Comparison of ENCODE assay signal across 21 cellular contexts in the genomic region with DNA sequence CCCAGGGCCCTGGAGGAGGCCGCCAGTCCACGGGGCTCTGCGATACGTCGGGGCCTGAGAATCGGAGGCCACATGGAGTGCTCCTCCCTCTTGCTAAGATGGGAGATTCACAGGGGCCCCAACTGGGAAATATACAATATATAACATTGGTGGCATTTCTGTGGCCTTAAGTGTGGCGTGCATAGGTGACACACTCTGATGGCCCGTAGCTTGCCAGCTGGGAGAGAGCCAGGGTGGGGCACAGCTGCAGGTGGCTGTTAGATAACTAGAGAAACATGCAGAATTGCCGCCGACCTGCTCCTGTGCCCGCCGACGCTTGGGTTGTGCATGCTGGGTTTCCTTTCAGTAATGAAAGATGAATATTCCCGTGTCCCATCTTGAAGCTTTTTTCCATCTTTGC. TPM values are rescaled to one million over a fixed set of nuclear protein-coding genes. Genes with fewer than 3 reads are reported as not detected.
A peak's percentile ranks its signal among the peaks of the same experiment; 100 is the strongest.
DNase-seq lines count a peak whose midpoint lies in the region; ATAC-seq and TF ChIP-seq lines count a peak whose summit lies in the region.
"Had no signal": no experiment of that assay in that cellular context is flagged by ENCODE, and none has a peak within 500 bp of the region (broad histone marks: within the 10 kb centered on the region; RNA-seq: fewer than 3 reads in every experiment).

No MANE protein-coding gene starts in this region.

- no peak overlapping the region for H3K9ac ChIP-seq in mucosa of rectum (ENCODE audit: low read depth in 1 of 2, low read length in 2 of 2)

- H3K4me1 ChIP-seq in right cardiac atrium (ENCODE audit: control insufficient read depth, insufficient read depth, low read length) (no peaks in the 10 kb centered on the region), mucosa of rectum (ENCODE audit: control insufficient read depth in 2 of 2, insufficient read depth in 2 of 2, low read length in 2 of 2) (peaks cover 31 to 48% of the 10 kb centered on the region in 2 donors)
- H3K4me1 ChIP-seq: SJCRH30 had no signal

- H3K27ac Mint-ChIP-seq in glutamatergic neuron (ENCODE audit: unreplicated experiment), result no peak overlapping the region

- 87% methylated on average over 14 of the region's 14 CpGs for WGBS in right cardiac atrium

- ATAC-seq in right cardiac atrium (no peak), left ventricle myocardium superior (no peak)

- DNase-seq in right cardiac atrium, result peak in 2 of 3 donors; percentile 3 to 13
- DNase-seq in left ventricle myocardium superior, result no peak
- DNase-seq in SW480 (ENCODE audit: low spot score), result peak; percentile 84
- no peak for DNase-seq in hippocampal formation (lab: John Stamatoyannopoulos, UW)
- DNase-seq in glutamatergic neuron, result no peak
- no peak for DNase-seq in T-helper 9 cell
- DNase-seq in mesenteric fat pad (ENCODE audit: low spot score), result no peak
- DNase-seq: 8988T; CD8-positive, alpha-beta memory T cell; EL; GF-D8; Karpas-422; NCI-H1694 treated with DMSO at 0.1 percent for 48 hours; NCI-H2107; NCI-H69; SJCRH30 had no signal

- H3K4me3 ChIP-seq in right cardiac atrium (ENCODE audit: low read length) (no peak overlapping the region), mucosa of rectum (ENCODE audit: low read length in 2 of 2) (no peak overlapping the region)
- H3K4me3 ChIP-seq: SJCRH30 had no signal

- H3K36me3 Mint-ChIP-seq in glutamatergic neuron (ENCODE audit: unreplicated experiment), result no peaks in the 10 kb centered on the region
- H3K36me3 Mint-ChIP-seq: CD8-positive, alpha-beta memory T cell had no signal

- TF ChIP-seq CTCF in glutamatergic neuron (IDR thresholded peaks at IDR 0.05; ENCODE audit: partially characterized antibody, unreplicated experiment), result no peak

- no peaks in the 10 kb centered on the region for H3K27me3 ChIP-seq in right cardiac atrium (ENCODE audit: control insufficient read depth, insufficient read depth)
- H3K27me3 ChIP-seq in mucosa of rectum (ENCODE audit: control insufficient read depth in 2 of 2, insufficient read depth in 2 of 2, low read length in 2 of 2), result no peaks in the 10 kb centered on the region

- intact Hi-C loops in right cardiac atrium (cut with DNase I), result no loop called here
- intact Hi-C loops in left ventricle myocardium superior (cut with micrococcal nuclease), result no loop called here

- H3K4me3 Mint-ChIP-seq in glutamatergic neuron (ENCODE audit: unreplicated experiment), result no peak overlapping the region
- H3K4me3 Mint-ChIP-seq: CD8-positive, alpha-beta memory T cell had no signal

- H3K27ac ChIP-seq in right cardiac atrium (ENCODE audit: low read length), result no peak overlapping the region
- peak overlapping the region; percentile 72 to 74 for H3K27ac ChIP-seq in mucosa of rectum (ENCODE audit: low read depth in 2 of 2, low read length in 2 of 2)
- H3K27ac ChIP-seq: C4-2B, SJCRH30 had no signal

- H3K9me3 ChIP-seq in right cardiac atrium (ENCODE audit: control insufficient read depth, low read length), result no peaks in the 10 kb centered on the region
- no peaks in the 10 kb centered on the region for H3K9me3 ChIP-seq in mucosa of rectum (ENCODE audit: control insufficient read depth in 2 of 2, low read length in 2 of 2)
- H3K9me3 ChIP-seq: SJCRH30 had no signal

- H3K9me3 Mint-ChIP-seq in glutamatergic neuron (ENCODE audit: unreplicated experiment), result no peaks in the 10 kb centered on the region
- H3K9me3 Mint-ChIP-seq: CD8-positive, alpha-beta memory T cell had no signal

- H3K36me3 ChIP-seq in mucosa of rectum (ENCODE audit: control insufficient read depth in 2 of 2, insufficient read depth in 2 of 2, low read length in 2 of 2), result no peaks in the 10 kb centered on the region
- H3K36me3 ChIP-seq: SJCRH30 had no signal

- peaks cover 11% of the 10 kb centered on the region for H3K4me1 Mint-ChIP-seq in glutamatergic neuron (ENCODE audit: low read depth, unreplicated experiment)

- H3K27me3 Mint-ChIP-seq in glutamatergic neuron (ENCODE audit: unreplicated experiment), result peaks cover 4% of the 10 kb centered on the region

RNA-seq across cellular contexts. Expression of a gene that starts 30.1 kb away (rescaled TPM):
- total RNA-seq in right cardiac atrium (not detected), left ventricle myocardium superior (not detected), glutamatergic neuron (ENCODE audit: unreplicated experiment) (not detected), mesenteric fat pad (not detected)
- not detected for polyA plus RNA-seq in right cardiac atrium
- total RNA-seq: H4, MCF 10A, NCI-H460 had no signal
- polyA plus RNA-seq: CD8-positive, alpha-beta memory T cell had no signal

Comparison
In these comparisons a context has a peak if more than half of its experiments do, and no peak if none do; other contexts are left out.
1. DNase-seq: peak in right cardiac atrium (2 of 3) and SW480 (single experiment); none in left ventricle myocardium superior (single experiment), hippocampal formation (0 of 2), glutamatergic neuron (single experiment), T-helper 9 cell (single experiment) and mesenteric fat pad (single experiment).